25 cellular contexts compared by ENCODE assay signal in the genomic region with DNA sequence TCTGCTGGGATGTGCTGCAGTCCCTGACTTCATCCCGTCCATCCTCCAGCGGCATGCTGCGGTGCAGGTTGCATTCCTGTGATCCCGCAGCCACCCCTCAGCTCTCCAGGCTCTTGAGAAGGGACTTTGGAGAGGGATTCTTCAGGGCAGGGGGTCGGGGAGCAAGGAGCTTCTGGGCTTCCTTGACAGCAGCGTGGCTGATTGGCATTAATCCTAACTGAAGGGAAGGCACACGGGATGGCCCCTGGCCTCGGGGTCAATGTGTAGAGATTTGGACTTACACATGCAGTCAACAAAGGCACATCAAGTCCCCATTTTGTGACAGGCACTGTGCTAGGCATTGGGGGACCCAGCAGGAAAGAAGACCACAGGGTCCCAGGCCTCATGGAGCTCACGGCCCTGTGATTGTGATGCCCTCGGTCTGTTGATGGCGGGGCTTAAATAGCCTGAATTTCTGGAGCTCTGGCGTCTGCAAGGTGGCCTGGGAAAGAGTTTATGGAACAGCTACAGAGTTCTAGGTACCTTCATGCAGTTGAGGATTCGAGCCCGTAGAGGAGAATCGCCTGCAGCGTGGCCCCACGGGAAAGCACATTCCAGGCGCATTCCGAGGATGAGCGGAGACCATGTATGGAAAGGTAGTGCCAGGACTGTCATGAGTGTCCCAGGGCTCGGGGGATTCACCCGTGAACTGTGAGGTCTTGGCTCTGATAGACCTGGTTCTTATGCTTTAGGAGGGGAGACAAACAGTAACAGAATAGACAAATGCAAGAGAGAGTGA.
"Had no signal": no experiment of that assay in that cellular context is flagged by ENCODE, and none has a peak within 500 bp of the region (broad histone marks: within the 10 kb centered on the region; RNA-seq: fewer than 3 reads in every experiment).

No MANE protein-coding gene starts in this region.

- H3K27me3 ChIP-seq: ascending aorta, body of pancreas, MG63 had no signal

- H3K4me3 ChIP-seq: ascending aorta, body of pancreas, MG63 had no signal

- H3K4me3 Mint-ChIP-seq: activated CD4-positive, alpha-beta T cell treated with anti-CD3 and anti-CD28 coated beads, Interleukin-2, amount 10 ng/mL, durations not matched to agents 24 days and 14 days; activated CD8-positive, alpha-beta memory T cell treated with anti-CD3 and anti-CD28 coated beads, Interleukin-2, amount 10 ng/mL, durations not matched to agents 7 days and 5 days; activated naive CD4-positive, alpha-beta T cell treated with anti-CD3 and anti-CD28 coated beads, Interleukin-2, amount 50 U/mL, for 24 hours; activated T-cell treated with anti-CD3 and anti-CD28 coated beads, Interleukin-2, amount 50 U/mL, for 24 hours; activated T-helper 1 cell treated with anti-CD3 and anti-CD28 coated beads, Interleukin-12 subunit alpha, Interleukin-12 subunit beta, Interleukin-2, Interleukin-4 antibody, amounts not matched to agents 30 ng/mL and 10 ng/mL and 1 ng/mL, durations not matched to agents 14 hours and 24 hours and 36 hours; T-helper 1 cell treated with Interleukin-12 subunit alpha and Interleukin-12 subunit beta and Interleukin-4 antibody, amounts not matched to agents 30 μg/mL and 1 μg/mL, for 36 hours had no signal

- ATAC-seq: activated CD8-positive, alpha-beta memory T cell treated with anti-CD3 and anti-CD28 coated beads, Interleukin-2, amount 10 ng/mL, durations not matched to agents 7 days and 5 days; body of pancreas; PC-3 had no signal

- H3K27me3 Mint-ChIP-seq: activated CD4-positive, alpha-beta T cell treated with anti-CD3 and anti-CD28 coated beads, Interleukin-2, amount 10 ng/mL, durations not matched to agents 24 days and 14 days; activated CD8-positive, alpha-beta memory T cell treated with anti-CD3 and anti-CD28 coated beads, Interleukin-2, amount 10 ng/mL, durations not matched to agents 7 days and 5 days; activated naive CD4-positive, alpha-beta T cell treated with anti-CD3 and anti-CD28 coated beads, Interleukin-2, amount 50 U/mL, for 24 hours; activated T-cell treated with anti-CD3 and anti-CD28 coated beads, Interleukin-2, amount 50 U/mL, for 24 hours had no signal

- DNase-seq: activated CD4-positive, alpha-beta T cell treated with anti-CD3 and anti-CD28 coated beads for 1 hour; activated CD4-positive, alpha-beta T cell treated with anti-CD3 and anti-CD28 coated beads, Interleukin-2, amount 10 ng/mL, durations not matched to agents 24 days and 14 days; activated CD4-positive, alpha-beta T cell treated with anti-CD3 and anti-CD28 coated beads, Interleukin-2, amount 50 U/mL, for 48 hours; activated CD8-positive, alpha-beta memory T cell treated with anti-CD3 and anti-CD28 coated beads, Interleukin-2, amount 10 ng/mL, durations not matched to agents 7 days and 5 days; activated effector memory CD4-positive, alpha-beta T cell treated with Interleukin-2 at 50 U/mL for 16 hours; activated naive CD4-positive, alpha-beta T cell; activated T-cell treated with anti-CD3 and anti-CD28 coated beads, Interleukin-2, amount 50 U/mL, for 24 hours; body of pancreas; MG63; MV-4-11; NCI-H1092 treated with DMSO at 0.1 percent for 48 hours; NCI-H1417 treated with DMSO at 0.1 percent for 48 hours; NCI-H1694; NCI-H2029; NCI-H2107; NCI-H2171 treated with DMSO at 0.1 percent for 48 hours; NCI-H345; NCI-H510A; NCI-H69; PC-3; SHP77 treated with DMSO at 0.1 percent for 48 hours had no signal

- H3K27ac Mint-ChIP-seq: activated CD4-positive, alpha-beta T cell treated with anti-CD3 and anti-CD28 coated beads, Interleukin-2, amount 10 ng/mL, durations not matched to agents 24 days and 14 days; activated CD8-positive, alpha-beta memory T cell treated with anti-CD3 and anti-CD28 coated beads, Interleukin-2, amount 10 ng/mL, durations not matched to agents 7 days and 5 days; activated naive CD4-positive, alpha-beta T cell treated with anti-CD3 and anti-CD28 coated beads, Interleukin-2, amount 50 U/mL, for 24 hours; activated T-cell treated with anti-CD3 and anti-CD28 coated beads, Interleukin-2, amount 50 U/mL, for 24 hours; activated T-helper 1 cell treated with anti-CD3 and anti-CD28 coated beads, Interleukin-12 subunit alpha, Interleukin-12 subunit beta, Interleukin-2, Interleukin-4 antibody, amounts not matched to agents 30 ng/mL and 10 ng/mL and 1 ng/mL, durations not matched to agents 14 hours and 24 hours and 36 hours; T-helper 1 cell treated with Interleukin-12 subunit alpha and Interleukin-12 subunit beta and Interleukin-4 antibody, amounts not matched to agents 30 μg/mL and 1 μg/mL, for 36 hours had no signal

- H3K9me3 ChIP-seq: ascending aorta, body of pancreas, MG63 had no signal

- H3K4me1 ChIP-seq: ascending aorta, body of pancreas had no signal

- H3K9me3 Mint-ChIP-seq: activated CD4-positive, alpha-beta T cell treated with anti-CD3 and anti-CD28 coated beads, Interleukin-2, amount 10 ng/mL, durations not matched to agents 24 days and 14 days; activated naive CD4-positive, alpha-beta T cell treated with anti-CD3 and anti-CD28 coated beads, Interleukin-2, amount 50 U/mL, for 24 hours; activated T-cell treated with anti-CD3 and anti-CD28 coated beads, Interleukin-2, amount 50 U/mL, for 24 hours; activated T-helper 1 cell treated with anti-CD3 and anti-CD28 coated beads, Interleukin-12 subunit alpha, Interleukin-12 subunit beta, Interleukin-2, Interleukin-4 antibody, amounts not matched to agents 30 ng/mL and 10 ng/mL and 1 ng/mL, durations not matched to agents 14 hours and 24 hours and 36 hours; T-helper 1 cell treated with Interleukin-12 subunit alpha and Interleukin-12 subunit beta and Interleukin-4 antibody, amounts not matched to agents 30 μg/mL and 1 μg/mL, for 36 hours had no signal

- H3K27ac ChIP-seq: ascending aorta, body of pancreas had no signal

- H3K36me3 Mint-ChIP-seq: activated naive CD4-positive, alpha-beta T cell treated with anti-CD3 and anti-CD28 coated beads, Interleukin-2, amount 50 U/mL, for 24 hours had no signal
